15 cellular contexts compared by ENCODE assay signal in genomic region chr10:7478727-7479457, GRCh38.
A peak's percentile ranks its signal among the peaks of the same experiment; 100 is the strongest.
DNase-seq lines count a peak whose midpoint lies in the region; ATAC-seq and TF ChIP-seq lines count a peak whose summit lies in the region.
"Had no signal": no experiment of that assay in that cellular context is flagged by ENCODE, and none has a peak within 500 bp of the region (broad histone marks: within the 10 kb centered on the region; RNA-seq: fewer than 3 reads in every experiment).

No MANE protein-coding gene starts in this region.

- peaks cover 7% of the 10 kb centered on the region for H3K9me3 Mint-ChIP-seq in activated naive CD8-positive, alpha-beta T cell treated with anti-CD3 and anti-CD28 coated beads, Interleukin-2, amount 10 ng/mL, durations not matched to agents 7 days and 5 days

- H3K36me3 ChIP-seq in BLaER1 treated with 17β-estradiol and CSF1 and Interleukin-3, amounts not matched to agents 10 nM and 100 nM = no peaks in the 10 kb centered on the region
- H3K36me3 ChIP-seq in KOPT-K1 (ENCODE audit: insufficient read depth, low read length) = no peaks in the 10 kb centered on the region
- H3K36me3 ChIP-seq: WERI-Rb-1 had no signal

- no peak for TF ChIP-seq CTCF in GM12865 (IDR thresholded peaks at IDR 0.05; ENCODE audit: insufficient read depth, low read depth, low read length, missing control alignments)

- H3K27ac ChIP-seq in BLaER1 treated with 17β-estradiol and CSF1 and Interleukin-3, amounts not matched to agents 10 nM and 100 nM = 0 out of 22 replicates have a peak overlapping the region, but pooled peaks of 1 of the 11 experiments have one; percentile 72
- peak overlapping the region; percentile 34 for H3K27ac ChIP-seq in KOPT-K1 (ENCODE audit: low read depth, low read length, poor library complexity, severe bottlenecking)
- H3K27ac ChIP-seq: WERI-Rb-1 had no signal

- H3K9ac ChIP-seq in BLaER1 treated with 17β-estradiol and CSF1 and Interleukin-3, amounts not matched to agents 10 nM and 100 nM = no peak overlapping the region

- peak overlapping the region; percentile 87 for H3K27ac Mint-ChIP-seq in activated naive CD8-positive, alpha-beta T cell treated with anti-CD3 and anti-CD28 coated beads, Interleukin-2, amount 10 ng/mL, durations not matched to agents 7 days and 5 days
- H3K27ac Mint-ChIP-seq: stimulated activated naive B cell treated with anti-CD40 and anti-IgM and Interleukin-4, amounts not matched to agents 10 μg/mL and 1 μg/mL and 100 μg/mL, for 72 hours had no signal

- H3K4me3 ChIP-seq in BLaER1 treated with 17β-estradiol and CSF1 and Interleukin-3, amounts not matched to agents 10 nM and 100 nM = no peak overlapping the region
- H3K4me3 ChIP-seq in GM12865 (ENCODE audit: low read depth, low read length) = peak overlapping the region; percentile 9; the same call in 1 of the 2 replicates
- H3K4me3 ChIP-seq: dorsolateral prefrontal cortex, K562 had no signal

- H3K4me1 Mint-ChIP-seq in activated naive CD8-positive, alpha-beta T cell treated with anti-CD3 and anti-CD28 coated beads, Interleukin-2, amount 10 ng/mL, durations not matched to agents 7 days and 5 days = peaks cover 58% of the 10 kb centered on the region

- H3K9me3 ChIP-seq in BLaER1 treated with 17β-estradiol and CSF1 and Interleukin-3, amounts not matched to agents 10 nM and 100 nM (replicated peaks in 1 of 11) = peaks cover 0 to 5% (median 0%) of the 10 kb centered on the region in 11 experiments; a peak in 3 of 22 replicates
- no peaks in the 10 kb centered on the region for H3K9me3 ChIP-seq in KOPT-K1 (ENCODE audit: insufficient read depth, low read length, poor library complexity, severe bottlenecking)

- ATAC-seq in activated naive CD8-positive, alpha-beta T cell treated with anti-CD3 and anti-CD28 coated beads, Interleukin-2, amount 10 ng/mL, durations not matched to agents 7 days and 5 days (ENCODE audit: low read depth) = no peak
- ATAC-seq in HG02973 (IDR thresholded peaks at IDR 0.05; ENCODE audit: unreplicated experiment) = no peak
- no peak for ATAC-seq in HG03460 (IDR thresholded peaks at IDR 0.05; ENCODE audit: unreplicated experiment)
- ATAC-seq: K562; stimulated activated naive B cell treated with anti-CD40 and anti-IgM and Interleukin-4, amounts not matched to agents 10 μg/mL and 1 μg/mL and 100 μg/mL, for 72 hours had no signal

- peak; percentile 65 for DNase-seq in GM12865 (ENCODE audit: low read depth)
- no peak for DNase-seq in activated naive CD8-positive, alpha-beta T cell treated with anti-CD3 and anti-CD28 coated beads, Interleukin-2, amount 10 ng/mL, durations not matched to agents 7 days and 5 days
- DNase-seq in NCI-H146 treated with DMSO at 0.1 percent for 48 hours (lab: John Stamatoyannopoulos, UW; ENCODE audit: unreplicated experiment) = no peak
- no peak for DNase-seq in HPDE6-E6E7 (ENCODE audit: extremely low spot score)
- DNase-seq: dorsolateral prefrontal cortex; head of caudate nucleus; islet precursor cell; occipital lobe; stimulated activated naive B cell treated with anti-CD40 and anti-IgM and Interleukin-4, amounts not matched to agents 10 μg/mL and 1 μg/mL and 100 μg/mL, for 72 hours; WERI-Rb-1 had no signal

- H3K4me3 Mint-ChIP-seq in activated naive CD8-positive, alpha-beta T cell treated with anti-CD3 and anti-CD28 coated beads, Interleukin-2, amount 10 ng/mL, durations not matched to agents 7 days and 5 days = peak overlapping the region; percentile 76

- H3K36me3 Mint-ChIP-seq in activated naive CD8-positive, alpha-beta T cell treated with anti-CD3 and anti-CD28 coated beads, Interleukin-2, amount 10 ng/mL, durations not matched to agents 7 days and 5 days = peaks cover 19% of the 10 kb centered on the region

- POLR2A ChIA-PET in activated naive CD8-positive, alpha-beta T cell treated with anti-CD3 and anti-CD28 coated beads, Interleukin-2, amount 10 ng/mL, durations not matched to agents 7 days and 5 days (lab: Charles Lee) = no interaction called here

- H3K27me3 Mint-ChIP-seq in activated naive CD8-positive, alpha-beta T cell treated with anti-CD3 and anti-CD28 coated beads, Interleukin-2, amount 10 ng/mL, durations not matched to agents 7 days and 5 days = no peaks in the 10 kb centered on the region
- H3K27me3 Mint-ChIP-seq: stimulated activated naive B cell treated with anti-CD40 and anti-IgM and Interleukin-4, amounts not matched to agents 10 μg/mL and 1 μg/mL and 100 μg/mL, for 72 hours had no signal

- peak overlapping the region in 6 of 11 experiments; percentile 38 to 85 (median 78); a peak in 10 of 22 replicates for H3K4me2 ChIP-seq in BLaER1 treated with 17β-estradiol and CSF1 and Interleukin-3, amounts not matched to agents 10 nM and 100 nM

- H3K4me1 ChIP-seq in BLaER1 treated with 17β-estradiol and CSF1 and Interleukin-3, amounts not matched to agents 10 nM and 100 nM = peaks cover 53 to 100% (median 95%) of the 10 kb centered on the region in 10 experiments

- H4K20me1 ChIP-seq in BLaER1 treated with 17β-estradiol and CSF1 and Interleukin-3, amounts not matched to agents 10 nM and 100 nM = no peaks in the 10 kb centered on the region

- H3K27me3 ChIP-seq in BLaER1 treated with 17β-estradiol and CSF1 and Interleukin-3, amounts not matched to agents 10 nM and 100 nM = no peaks in the 10 kb centered on the region
- H3K27me3 ChIP-seq: dorsolateral prefrontal cortex had no signal
